In genomic region chr1:166121010-166121409, GRCh38 we compare ENCODE assay signal across 27 cellular contexts. TPM values are rescaled to one million over a fixed set of nuclear protein-coding genes. Genes with fewer than 3 reads are reported as not detected.
DNase-seq lines count a peak whose midpoint lies in the region; ATAC-seq and TF ChIP-seq lines count a peak whose summit lies in the region.
"Had no signal": no experiment of that assay in that cellular context is flagged by ENCODE, and none has a peak within 500 bp of the region (broad histone marks: within the 10 kb centered on the region; RNA-seq: fewer than 3 reads in every experiment).

No MANE protein-coding gene starts in this region.

- H3K36me3 Mint-ChIP-seq in stimulated activated memory B cell treated with anti-CD40 and anti-IgM and Interleukin-4, amounts not matched to agents 10 μg/mL and 1 μg/mL and 100 μg/mL, for 72 hours: no peaks in the 10 kb centered on the region
- H3K36me3 Mint-ChIP-seq: CD14-positive monocyte; CD4-positive, alpha-beta memory T cell; CD4-positive, CD25-positive, alpha-beta regulatory T cell; CD8-positive, alpha-beta memory T cell had no signal

- no peak overlapping the region for H3K4ac ChIP-seq in neuronal stem cell (ENCODE audit: low read length)

- no peaks in the 10 kb centered on the region for H3K4me1 Mint-ChIP-seq in stimulated activated naive CD8-positive, alpha-beta T cell treated with anti-CD3 and anti-CD28 coated beads, Interleukin-15, amount 100 ng/mL, for 72 hours
- H3K4me1 Mint-ChIP-seq in stimulated activated memory B cell treated with anti-CD40 and anti-IgM and Interleukin-4, amounts not matched to agents 10 μg/mL and 1 μg/mL and 100 μg/mL, for 72 hours: no peaks in the 10 kb centered on the region
- H3K4me1 Mint-ChIP-seq: CD14-positive monocyte; CD4-positive, alpha-beta memory T cell; CD4-positive, CD25-positive, alpha-beta regulatory T cell; CD8-positive, alpha-beta memory T cell had no signal

- H2AFZ ChIP-seq in osteoblast (ENCODE audit: low read length) (no peak overlapping the region), neuronal stem cell (ENCODE audit: low read length) (no peak overlapping the region)

- no peak overlapping the region for H3K4me3 ChIP-seq in osteoblast (ENCODE audit: insufficient read depth, low read length)
- no peak overlapping the region for H3K4me3 ChIP-seq in neuronal stem cell (ENCODE audit: low read length in 2 of 2)
- H3K4me3 ChIP-seq: BLaER1, GM12878 had no signal

- H3K27me3 Mint-ChIP-seq in stimulated activated naive CD8-positive, alpha-beta T cell treated with anti-CD3 and anti-CD28 coated beads, Interleukin-15, amount 100 ng/mL, for 72 hours: peaks cover 18% of the 10 kb centered on the region
- H3K27me3 Mint-ChIP-seq in stimulated activated memory B cell treated with anti-CD40 and anti-IgM and Interleukin-4, amounts not matched to agents 10 μg/mL and 1 μg/mL and 100 μg/mL, for 72 hours: no peaks in the 10 kb centered on the region
- H3K27me3 Mint-ChIP-seq: CD4-positive, CD25-positive, alpha-beta regulatory T cell had no signal

- no peak overlapping the region for H3K9ac ChIP-seq in neuronal stem cell (ENCODE audit: low read depth, low read length, poor library complexity)
- H3K9ac ChIP-seq: BLaER1 had no signal

- H3K9me3 Mint-ChIP-seq in stimulated activated naive CD8-positive, alpha-beta T cell treated with anti-CD3 and anti-CD28 coated beads, Interleukin-15, amount 100 ng/mL, for 72 hours: peaks cover 0 to 6% of the 10 kb centered on the region in 2 donors
- H3K9me3 Mint-ChIP-seq in stimulated activated memory B cell treated with anti-CD40 and anti-IgM and Interleukin-4, amounts not matched to agents 10 μg/mL and 1 μg/mL and 100 μg/mL, for 72 hours: no peaks in the 10 kb centered on the region
- H3K9me3 Mint-ChIP-seq: CD8-positive, alpha-beta memory T cell had no signal

- no peak for DNase-seq in stimulated activated naive CD8-positive, alpha-beta T cell treated with anti-CD3 and anti-CD28 coated beads, Interleukin-15, amount 100 ng/mL, for 72 hours
- no peak for DNase-seq in stimulated activated naive CD8-positive, alpha-beta T cell treated with anti-CD3 and anti-CD28 coated beads, Interleukin-15, Interleukin-2, amounts not matched to agents 100 U/mL and 50 U/mL, for 24 hours
- DNase-seq in islet precursor cell (peak; percentile 32), osteoblast (ENCODE audit: insufficient read length, low spot score, missing footprints) (peak; percentile 38), neuronal stem cell (ENCODE audit: low spot score) (no peak), GM13977 (ENCODE audit: low spot score) (no peak)
- DNase-seq: 8988T; ACHN; BE2C; C1 segment of cervical spinal cord; CD4-positive, alpha-beta memory T cell; CD4-positive, CD25-positive, alpha-beta regulatory T cell; CD8-positive, alpha-beta memory T cell; COR-L47; DMS 273 treated with DMSO at 0.1 percent for 48 hours; DMS153; DMS53; DMS79; DND-41; EL; GDM1 had no signal

- no peaks in the 10 kb centered on the region for H3K79me2 ChIP-seq in osteoblast (ENCODE audit: insufficient read depth, low read length)

- H4K91ac ChIP-seq in neuronal stem cell (ENCODE audit: low read depth, low read length, poor library complexity): no peak overlapping the region

- peak; percentile 27 for ATAC-seq in stimulated activated naive CD8-positive, alpha-beta T cell treated with anti-CD3 and anti-CD28 coated beads, Interleukin-15, amount 100 ng/mL, for 72 hours
- no peak for ATAC-seq in stimulated activated naive CD8-positive, alpha-beta T cell treated with anti-CD3 and anti-CD28 coated beads, Interleukin-15, Interleukin-2, amounts not matched to agents 100 U/mL and 50 U/mL, for 24 hours
- ATAC-seq in stimulated activated memory B cell treated with anti-CD40 and anti-IgM and Interleukin-4, amounts not matched to agents 10 μg/mL and 1 μg/mL and 100 μg/mL, for 72 hours: peak; percentile 42
- ATAC-seq in HG02938 (IDR thresholded peaks at IDR 0.05; ENCODE audit: unreplicated experiment): no peak
- ATAC-seq: GM12878 had no signal

- no peak overlapping the region for H4K8ac ChIP-seq in neuronal stem cell (ENCODE audit: low read depth, low read length)

- no peak overlapping the region for H3K27ac Mint-ChIP-seq in stimulated activated naive CD8-positive, alpha-beta T cell treated with anti-CD3 and anti-CD28 coated beads, Interleukin-15, amount 100 ng/mL, for 72 hours
- no peak overlapping the region for H3K27ac Mint-ChIP-seq in stimulated activated memory B cell treated with anti-CD40 and anti-IgM and Interleukin-4, amounts not matched to agents 10 μg/mL and 1 μg/mL and 100 μg/mL, for 72 hours
- H3K27ac Mint-ChIP-seq: CD14-positive monocyte; CD4-positive, alpha-beta memory T cell; CD4-positive, CD25-positive, alpha-beta regulatory T cell; CD8-positive, alpha-beta memory T cell had no signal

- H2BK12ac ChIP-seq in neuronal stem cell (ENCODE audit: low read length): no peak overlapping the region

- no peaks in the 10 kb centered on the region for H3K9me3 ChIP-seq in osteoblast (ENCODE audit: low read depth, low read length)
- H3K9me3 ChIP-seq in neuronal stem cell (replicated peaks in 1 of 2; ENCODE audit: control insufficient read depth in 2 of 2, insufficient read depth in 1 of 2, low read depth in 1 of 2, low read length in 2 of 2): no peaks in the 10 kb centered on the region
- H3K9me3 ChIP-seq: BE2C, BLaER1 had no signal

- no peak overlapping the region for H2BK15ac ChIP-seq in neuronal stem cell (ENCODE audit: low read length)

- H3K18ac ChIP-seq in neuronal stem cell (ENCODE audit: low read length): no peak overlapping the region

- H2BK5ac ChIP-seq in neuronal stem cell (ENCODE audit: low read length): no peak overlapping the region

- H3K4me2 ChIP-seq in osteoblast (ENCODE audit: insufficient read depth, low read length) (no peak overlapping the region), neuronal stem cell (ENCODE audit: insufficient read depth, low read length, poor library complexity, severe bottlenecking) (no peak overlapping the region)
- H3K4me2 ChIP-seq: BLaER1 had no signal

- WGBS in neuronal stem cell (ENCODE audit: extremely low coverage in 2 of 2, insufficient read length in 2 of 2, insufficient replicate concordance in 1 of 2), 2 donors: no CpG with 5 or more reads among the region's 4 CpGs

- H3K4me3 Mint-ChIP-seq in stimulated activated naive CD8-positive, alpha-beta T cell treated with anti-CD3 and anti-CD28 coated beads, Interleukin-15, amount 100 ng/mL, for 72 hours: no peak overlapping the region
- no peak overlapping the region for H3K4me3 Mint-ChIP-seq in stimulated activated memory B cell treated with anti-CD40 and anti-IgM and Interleukin-4, amounts not matched to agents 10 μg/mL and 1 μg/mL and 100 μg/mL, for 72 hours
- H3K4me3 Mint-ChIP-seq: CD14-positive monocyte; CD4-positive, alpha-beta memory T cell; CD4-positive, CD25-positive, alpha-beta regulatory T cell; CD8-positive, alpha-beta memory T cell had no signal

- no peak overlapping the region for H3K14ac ChIP-seq in neuronal stem cell (ENCODE audit: low read length)

- H3K36me3 ChIP-seq in osteoblast (ENCODE audit: insufficient read depth, low read length): no peaks in the 10 kb centered on the region
- no peaks in the 10 kb centered on the region for H3K36me3 ChIP-seq in neuronal stem cell (replicated peaks in 1 of 2; ENCODE audit: control insufficient read depth in 2 of 2, insufficient read depth in 2 of 2, low read length in 2 of 2)
- H3K36me3 ChIP-seq: BE2C, BLaER1 had no signal

- in situ Hi-C loops in GM13977 (cut with MboI; ENCODE audit: low pct_unique_long_range_greater_than_20kb, low sequenced_read_pairs, unreplicated experiment): no loop called here

- no peak overlapping the region for H3K27ac ChIP-seq in osteoblast (ENCODE audit: low read depth, low read length)
- H3K27ac ChIP-seq in neuronal stem cell (replicated peaks; ENCODE audit: low read length): no peak overlapping the region
- H3K27ac ChIP-seq: BLaER1 had no signal

- H2AK5ac ChIP-seq in neuronal stem cell (ENCODE audit: low read depth, low read length): no peak overlapping the region

- H2BK120ac ChIP-seq in neuronal stem cell (ENCODE audit: low read depth, low read length): no peak overlapping the region

- TF ChIP-seq CTCF in osteoblast (IDR thresholded peaks at IDR 0.05; ENCODE audit: extremely low read depth, low read depth, low read length): no peak
- no peak for TF ChIP-seq CTCF in GM13977 (IDR thresholded peaks at IDR 0.05; ENCODE audit: extremely low read depth, insufficient read depth, missing control alignments)

- H3K27me3 ChIP-seq in osteoblast (ENCODE audit: insufficient read depth, low read length) (no peaks in the 10 kb centered on the region), neuronal stem cell (ENCODE audit: control insufficient read depth in 3 of 3, insufficient read depth in 3 of 3, low read depth in 1 of 3, low read length in 3 of 3) (no peaks in the 10 kb centered on the region)
- H3K27me3 ChIP-seq: BE2C, BLaER1 had no signal

- no peaks in the 10 kb centered on the region for H3K4me1 ChIP-seq in osteoblast (ENCODE audit: insufficient read depth, low read length)
- H3K4me1 ChIP-seq in neuronal stem cell (ENCODE audit: control insufficient read depth in 2 of 2, insufficient read depth in 1 of 2, low read depth in 1 of 2, low read length in 2 of 2): peaks cover 0 to 2% of the 10 kb centered on the region in 2 donors
- H3K4me1 ChIP-seq: BE2C, BLaER1 had no signal

- no peaks in the 10 kb centered on the region for H3K79me1 ChIP-seq in neuronal stem cell (ENCODE audit: low read depth, low read length)

- no peaks in the 10 kb centered on the region for H4K20me1 ChIP-seq in osteoblast (ENCODE audit: insufficient read depth, low read length)
- H4K20me1 ChIP-seq: BLaER1 had no signal

- no peak overlapping the region for H3K23ac ChIP-seq in neuronal stem cell (ENCODE audit: low read depth, low read length, poor library complexity)

RNA-seq across cellular contexts. Expression of gene FAM78B, which starts 45.8 kb away (rescaled TPM):
- total RNA-seq in osteoblast: 0.29 and 0.36 TPM in 2 replicates
- 0.21 TPM for polyA plus RNA-seq in neuronal stem cell (2013, experiment 1 of 2)
- polyA plus RNA-seq in neuronal stem cell (2013, experiment 2 of 2): 0.17 TPM
- total RNA-seq: G401 had no signal
- polyA plus RNA-seq: CD14-positive monocyte; CD8-positive, alpha-beta memory T cell had no signal

Comparison
In these comparisons a context has a peak if more than half of its experiments do, and no peak if none do; other contexts are left out.
1. ATAC-seq: peak in stimulated activated naive CD8-positive, alpha-beta T cell treated with anti-CD3 and anti-CD28 coated beads, Interleukin-15, amount 100 ng/mL, for 72 hours (single experiment) and stimulated activated memory B cell treated with anti-CD40 and anti-IgM and Interleukin-4, amounts not matched to agents 10 μg/mL and 1 μg/mL and 100 μg/mL, for 72 hours (single experiment); none in stimulated activated naive CD8-positive, alpha-beta T cell treated with anti-CD3 and anti-CD28 coated beads, Interleukin-15, Interleukin-2, amounts not matched to agents 100 U/mL and 50 U/mL, for 24 hours (single experiment) and HG02938 (single experiment).
2. DNase-seq: peak in islet precursor cell (single experiment) and osteoblast (single experiment); none in stimulated activated naive CD8-positive, alpha-beta T cell treated with anti-CD3 and anti-CD28 coated beads, Interleukin-15, amount 100 ng/mL, for 72 hours (0 of 2), stimulated activated naive CD8-positive, alpha-beta T cell treated with anti-CD3 and anti-CD28 coated beads, Interleukin-15, Interleukin-2, amounts not matched to agents 100 U/mL and 50 U/mL, for 24 hours (single experiment), neuronal stem cell (single experiment) and GM13977 (single experiment).